Comparison of ENCODE assay signal across 17 cellular contexts in the genomic region with DNA sequence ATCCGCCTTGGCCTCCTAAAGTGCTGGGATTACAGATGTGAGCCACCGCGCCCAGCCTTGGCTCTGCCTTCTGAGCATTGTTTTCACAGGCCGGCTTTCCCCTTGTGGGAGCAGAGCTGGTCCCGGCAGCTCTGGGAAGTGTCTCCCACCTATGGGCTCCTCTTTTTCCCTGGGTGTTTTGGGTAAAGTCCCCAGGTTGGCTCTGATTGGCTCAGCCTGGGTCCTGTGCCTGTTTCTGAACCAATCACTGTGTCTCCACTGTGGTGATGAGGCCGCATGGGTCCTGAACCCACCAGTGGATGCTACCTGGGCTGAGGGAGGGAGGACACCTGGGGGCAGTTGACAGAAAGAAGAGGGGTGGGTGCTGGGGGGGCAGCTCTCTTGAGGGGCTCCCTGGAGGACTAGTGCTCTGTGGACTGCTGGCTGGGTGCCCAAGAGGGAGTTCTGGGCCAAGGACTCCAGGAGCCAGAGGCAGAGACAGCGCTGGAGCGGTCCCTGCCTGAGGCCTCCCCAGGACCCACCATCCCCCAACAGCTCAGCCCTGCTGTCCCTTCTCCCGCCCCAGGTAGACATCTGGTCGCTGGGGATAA. TPM values are rescaled to one million over a fixed set of nuclear protein-coding genes. Genes with fewer than 3 reads are reported as not detected.
A peak's percentile ranks its signal among the peaks of the same experiment; 100 is the strongest.
DNase-seq lines count a peak whose midpoint lies in the region; ATAC-seq and TF ChIP-seq lines count a peak whose summit lies in the region.
"Had no signal": no experiment of that assay in that cellular context is flagged by ENCODE, and none has a peak within 500 bp of the region (broad histone marks: within the 10 kb centered on the region; RNA-seq: fewer than 3 reads in every experiment).

No MANE protein-coding gene starts in this region.

- H2BK15ac ChIP-seq in neuronal stem cell (ENCODE audit: low read length) = no peak overlapping the region

- H4K8ac ChIP-seq in neuronal stem cell (ENCODE audit: low read depth, low read length) = no peak overlapping the region

- peak; percentile 26 for DNase-seq in NCI-H82 (lab: John Stamatoyannopoulos, UW)
- DNase-seq in NCI-H82 treated with DMSO at 0.1 percent for 48 hours (lab: John Stamatoyannopoulos, UW; ENCODE audit: unreplicated experiment) = no peak
- DNase-seq in RWPE2 (ENCODE audit: low spot score) = peak; percentile 49
- DNase-seq in neuronal stem cell (ENCODE audit: low spot score) = no peak
- DNase-seq in thyroid gland = peak; percentile 38 to 39
- no peak for DNase-seq in NCI-H2171 treated with DMSO at 0.1 percent for 48 hours (lab: John Stamatoyannopoulos, UW)
- no peak for DNase-seq in GM13976 (ENCODE audit: low spot score)
- DNase-seq: AML-193; Caco-2; CD4-positive, alpha-beta T cell; GM23248 had no signal

- no peak overlapping the region for H2AFZ ChIP-seq in neuronal stem cell (ENCODE audit: low read length)
- H2AFZ ChIP-seq: GM23248 had no signal

- TF ChIP-seq CTCF in RWPE2 (IDR thresholded peaks at IDR 0.05; ENCODE audit: poor library complexity, severe bottlenecking) = no peak
- no peak for TF ChIP-seq CTCF in thyroid gland (IDR thresholded peaks at IDR 0.05)
- TF ChIP-seq CTCF in GM13976 (IDR thresholded peaks at IDR 0.05; ENCODE audit: borderline replicate concordance, control extremely low read depth, extremely low read depth, insufficient read depth, missing control alignments) = no peak

- WGBS in neuronal stem cell (ENCODE audit: extremely low coverage in 2 of 2, insufficient read length in 2 of 2, insufficient replicate concordance in 1 of 2), 2 donors = no CpG with 5 or more reads among the region's 10 CpGs
- WGBS in thyroid gland, 2 donors = 91 to 94% methylated on average over 8 to 10 of the region's 10 CpGs

- no peak overlapping the region for H2BK12ac ChIP-seq in neuronal stem cell (ENCODE audit: low read length)

- H2AK5ac ChIP-seq in neuronal stem cell (ENCODE audit: low read depth, low read length) = no peak overlapping the region

- no peak overlapping the region for H2BK5ac ChIP-seq in neuronal stem cell (ENCODE audit: low read length)

- in situ Hi-C loops in GM13976 (cut with MboI; ENCODE audit: low sequenced_read_pairs, unreplicated experiment) = no loop called here

- no peak overlapping the region for H3K18ac ChIP-seq in neuronal stem cell (ENCODE audit: low read length)

- H3K9me3 ChIP-seq in RWPE2 (ENCODE audit: severe bottlenecking) (no peaks in the 10 kb centered on the region), neuronal stem cell (replicated peaks in 1 of 2; ENCODE audit: control insufficient read depth in 2 of 2, insufficient read depth in 1 of 2, low read depth in 1 of 2, low read length in 2 of 2) (no peaks in the 10 kb centered on the region), thyroid gland (no peaks in the 10 kb centered on the region)
- H3K9me3 ChIP-seq: A549, Caco-2, HAP-1 had no signal

- H2BK120ac ChIP-seq in neuronal stem cell (ENCODE audit: low read depth, low read length) = no peak overlapping the region

- H3K4me3 ChIP-seq in RWPE2 (ENCODE audit: severe bottlenecking) (no peak overlapping the region), neuronal stem cell (ENCODE audit: low read length in 2 of 2) (no peak overlapping the region), thyroid gland (replicated peaks in 1 of 3) (no peak overlapping the region)
- H3K4me3 ChIP-seq: A549, GM23248, HAP-1 had no signal

- no peak for ATAC-seq in RWPE2 (ENCODE audit: low read depth)

- H3K14ac ChIP-seq in neuronal stem cell (ENCODE audit: low read length) = no peak overlapping the region

- no peak overlapping the region for H3K27ac ChIP-seq in RWPE2 (ENCODE audit: poor library complexity, severe bottlenecking)
- no peak overlapping the region for H3K27ac ChIP-seq in neuronal stem cell (replicated peaks; ENCODE audit: low read length)
- H3K27ac ChIP-seq in thyroid gland = no peak overlapping the region
- H3K27ac ChIP-seq: 22Rv1, A549, C4-2B, GM23248 had no signal

- H3K23ac ChIP-seq in neuronal stem cell (ENCODE audit: low read depth, low read length, poor library complexity) = no peak overlapping the region

- no peak overlapping the region for H4K91ac ChIP-seq in neuronal stem cell (ENCODE audit: low read depth, low read length, poor library complexity)

- no peak for TF ChIP-seq POLR2A in thyroid gland (IDR thresholded peaks at IDR 0.05)

- H3K79me1 ChIP-seq in neuronal stem cell (ENCODE audit: low read depth, low read length) = peaks cover 6% of the 10 kb centered on the region

- intact Hi-C loops in thyroid gland (cut with DNase I) = no loop called here

- H3K4me1 ChIP-seq in RWPE2 (ENCODE audit: insufficient read depth, poor library complexity, severe bottlenecking) (no peaks in the 10 kb centered on the region), neuronal stem cell (ENCODE audit: control insufficient read depth in 2 of 2, insufficient read depth in 1 of 2, low read depth in 1 of 2, low read length in 2 of 2) (no peaks in the 10 kb centered on the region), thyroid gland (peaks cover 5 to 8% of the 10 kb centered on the region in 2 donors)
- H3K4me1 ChIP-seq: A549, Caco-2, HAP-1 had no signal

- H3K36me3 ChIP-seq in RWPE2 (ENCODE audit: low read depth) (peaks cover 12% of the 10 kb centered on the region), neuronal stem cell (replicated peaks in 1 of 2; ENCODE audit: control insufficient read depth in 2 of 2, insufficient read depth in 2 of 2, low read length in 2 of 2) (peaks cover 36 to 63% of the 10 kb centered on the region in 2 donors), thyroid gland (peaks cover 30 to 57% of the 10 kb centered on the region in 2 donors)

- H3K4ac ChIP-seq in neuronal stem cell (ENCODE audit: low read length) = no peak overlapping the region

- H3K4me2 ChIP-seq in neuronal stem cell (ENCODE audit: insufficient read depth, low read length, poor library complexity, severe bottlenecking) = no peak overlapping the region
- H3K4me2 ChIP-seq: A549 had no signal

- H3K9ac ChIP-seq in neuronal stem cell (ENCODE audit: low read depth, low read length, poor library complexity) = peak overlapping the region; percentile 44
- H3K9ac ChIP-seq: GM23248 had no signal

- H3K27me3 ChIP-seq in RWPE2 (ENCODE audit: insufficient read depth, poor library complexity, severe bottlenecking) (no peaks in the 10 kb centered on the region), neuronal stem cell (ENCODE audit: control insufficient read depth in 3 of 3, insufficient read depth in 3 of 3, low read depth in 1 of 3, low read length in 3 of 3) (no peaks in the 10 kb centered on the region), thyroid gland (no peaks in the 10 kb centered on the region)

RNA-seq across cellular contexts. Expression of gene NCCRP1, which starts 19.6 kb away (rescaled TPM):
- 2.0 TPM for polyA plus RNA-seq in neuronal stem cell (2013, experiment 1 of 2)
- polyA plus RNA-seq in neuronal stem cell (2013, experiment 2 of 2) = 1.6 TPM
- total RNA-seq in thyroid gland = under 1 TPM in 3 of 4 donors, not detected in 1; 0.45 to 0.81 (median 0.78) TPM
- total RNA-seq: CD4-positive, alpha-beta T cell; GM23248; H4 had no signal
- polyA plus RNA-seq: GM23248 had no signal

RNA-seq across cellular contexts. Expression of gene SYCN, which starts 26.9 kb away (rescaled TPM):
- not detected for polyA plus RNA-seq in neuronal stem cell (2013, experiment 1 of 2)
- polyA plus RNA-seq in neuronal stem cell (2013, experiment 2 of 2) = not detected
- not detected for total RNA-seq in thyroid gland
- total RNA-seq: Caco-2; CD4-positive, alpha-beta T cell; GM23248; H4 had no signal
- polyA plus RNA-seq: A549, BJ, GM23248 had no signal

RNA-seq across cellular contexts. Expression of gene PAK4, which starts 51.6 kb away (rescaled TPM):
- 102 TPM for polyA plus RNA-seq in neuronal stem cell (2013, experiment 1 of 2)
- 96.5 TPM for polyA plus RNA-seq in neuronal stem cell (2013, experiment 2 of 2)
- 10 to 100 TPM; 12.4 to 24.9 (median 23.2) TPM for total RNA-seq in thyroid gland

Comparison
In these comparisons a context has a peak if more than half of its experiments do, and no peak if none do; other contexts are left out.
1. DNase-seq: peak in NCI-H82 (single experiment), RWPE2 (single experiment) and thyroid gland (2 of 2); none in NCI-H82 treated with DMSO at 0.1 percent for 48 hours (single experiment), neuronal stem cell (single experiment), NCI-H2171 treated with DMSO at 0.1 percent for 48 hours (single experiment) and GM13976 (single experiment).